1 cellular context compared by ENCODE assay signal in the genomic region with DNA sequence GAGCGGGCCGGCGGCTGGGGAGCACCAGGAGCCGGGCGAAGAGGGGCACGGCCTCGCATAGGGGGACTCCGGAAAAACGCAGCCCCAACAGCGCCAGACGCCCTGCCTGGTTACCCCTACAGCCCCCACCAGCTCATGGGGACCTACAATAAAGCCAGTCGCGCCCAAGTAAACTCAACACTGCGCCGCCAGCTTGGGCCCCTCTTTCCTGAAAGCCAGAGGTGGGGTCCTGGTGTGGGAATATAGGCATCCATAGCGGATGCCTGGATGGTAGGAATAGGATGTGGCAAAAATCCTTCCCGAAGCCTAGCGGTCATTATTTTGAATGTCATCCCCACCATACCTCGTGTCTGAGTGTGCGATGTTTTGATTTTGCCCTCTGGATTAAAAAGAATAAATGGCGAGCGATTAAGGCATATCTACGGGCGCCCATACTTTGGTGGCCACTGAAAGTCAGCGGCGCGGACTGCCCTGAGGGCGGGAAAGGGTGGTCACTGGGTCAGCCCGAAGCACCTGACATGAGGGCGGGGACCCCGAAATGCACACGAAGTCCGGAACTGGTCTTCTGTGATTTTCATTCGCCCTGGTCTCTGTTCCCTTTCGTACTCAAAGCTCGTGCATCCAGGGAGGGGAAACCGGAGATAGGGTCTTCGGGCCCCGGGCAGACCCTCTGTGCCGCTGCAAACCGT.
TF ChIP-seq lines count a peak whose summit lies in the region.

A gene with protein sequence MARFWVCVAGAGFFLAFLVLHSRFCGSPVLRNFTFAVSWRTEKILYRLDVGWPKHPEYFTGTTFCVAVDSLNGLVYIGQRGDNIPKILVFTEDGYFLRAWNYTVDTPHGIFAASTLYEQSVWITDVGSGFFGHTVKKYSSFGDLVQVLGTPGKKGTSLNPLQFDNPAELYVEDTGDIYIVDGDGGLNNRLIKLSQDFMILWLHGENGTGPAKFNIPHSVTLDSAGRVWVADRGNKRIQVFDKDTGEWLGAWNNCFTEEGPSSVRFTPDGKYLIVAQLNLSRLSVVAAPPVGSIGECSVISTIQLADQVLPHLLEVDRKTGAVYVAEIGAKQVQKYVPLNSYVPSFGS (plus strand): TSS at position 577 of the 689 bp plus-strand sequence. CDS start 184 bp downstream, outside the sequence.
A gene (minus strand): TSS at position 210 of the 689 bp plus-strand sequence. CDS start 847 bp downstream, outside the sequence.

TF ChIP-seq in HepG2, 621 proteins besides CTCF, POLR2A, EP300 and RAD21 (continued from another document and continues in another):
- TF ChIP-seq, protein P1, sequence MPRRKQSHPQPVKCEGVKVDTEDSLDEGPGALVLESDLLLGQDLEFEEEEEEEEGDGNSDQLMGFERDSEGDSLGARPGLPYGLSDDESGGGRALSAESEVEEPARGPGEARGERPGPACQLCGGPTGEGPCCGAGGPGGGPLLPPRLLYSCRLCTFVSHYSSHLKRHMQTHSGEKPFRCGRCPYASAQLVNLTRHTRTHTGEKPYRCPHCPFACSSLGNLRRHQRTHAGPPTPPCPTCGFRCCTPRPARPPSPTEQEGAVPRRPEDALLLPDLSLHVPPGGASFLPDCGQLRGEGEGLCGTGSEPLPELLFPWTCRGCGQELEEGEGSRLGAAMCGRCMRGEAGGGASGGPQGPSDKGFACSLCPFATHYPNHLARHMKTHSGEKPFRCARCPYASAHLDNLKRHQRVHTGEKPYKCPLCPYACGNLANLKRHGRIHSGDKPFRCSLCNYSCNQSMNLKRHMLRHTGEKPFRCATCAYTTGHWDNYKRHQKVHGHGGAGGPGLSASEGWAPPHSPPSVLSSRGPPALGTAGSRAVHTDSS (CRISPR knock-in tag; conservative IDR thresholded peaks at IDR 0.05): no peak
- TF ChIP-seq HOXA5 (CRISPR knock-in tag; IDR thresholded peaks at IDR 0.05): 0 out of 2 replicates have a peak, but pooled peaks have one; percentile 57
- no peak; the same call in 1 of the 2 replicates for TF ChIP-seq ZNF460 (CRISPR knock-in tag; IDR thresholded peaks at IDR 0.05; ENCODE audit: borderline replicate concordance)
- TF ChIP-seq ZMYM2 (CRISPR knock-in tag; IDR thresholded peaks at IDR 0.05): no peak
- no peak for TF ChIP-seq ZNF10 (CRISPR knock-in tag; IDR thresholded peaks at IDR 0.05; ENCODE audit: borderline replicate concordance, low read depth)
- peak; percentile 72; the same call in 1 of the 2 replicates for TF ChIP-seq DR1 (CRISPR knock-in tag; IDR thresholded peaks at IDR 0.05)
- no peak for TF ChIP-seq ZNF577 (CRISPR knock-in tag; IDR thresholded peaks at IDR 0.05; ENCODE audit: borderline replicate concordance, low read depth)
- TF ChIP-seq ZNF652 (CRISPR knock-in tag; IDR thresholded peaks at IDR 0.05; ENCODE audit: borderline replicate concordance, low read depth): peak; percentile 31; the same call in 1 of the 2 replicates
- no peak for TF ChIP-seq ZNF644 (CRISPR knock-in tag; IDR thresholded peaks at IDR 0.05; ENCODE audit: low read depth)
- TF ChIP-seq MYNN (CRISPR knock-in tag; IDR thresholded peaks at IDR 0.05; ENCODE audit: low read depth): no peak
- TF ChIP-seq NR3C1 (CRISPR knock-in tag; IDR thresholded peaks at IDR 0.05): no peak
- no peak for TF ChIP-seq RFX3 (CRISPR knock-in tag; IDR thresholded peaks at IDR 0.05)
- TF ChIP-seq, protein P2, sequence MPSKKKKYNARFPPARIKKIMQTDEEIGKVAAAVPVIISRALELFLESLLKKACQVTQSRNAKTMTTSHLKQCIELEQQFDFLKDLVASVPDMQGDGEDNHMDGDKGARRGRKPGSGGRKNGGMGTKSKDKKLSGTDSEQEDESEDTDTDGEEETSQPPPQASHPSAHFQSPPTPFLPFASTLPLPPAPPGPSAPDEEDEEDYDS (CRISPR knock-in tag; IDR thresholded peaks at IDR 0.05): 0 out of 2 replicates have a peak, but pooled peaks have one; percentile 22
- no peak for TF ChIP-seq ZNF839 (CRISPR knock-in tag; IDR thresholded peaks at IDR 0.05; ENCODE audit: borderline replicate concordance)
- TF ChIP-seq ZNF350 (CRISPR knock-in tag; IDR thresholded peaks at IDR 0.05; ENCODE audit: borderline replicate concordance, low read depth): peak; percentile 79
- no peak for TF ChIP-seq ZNF468 (CRISPR knock-in tag; IDR thresholded peaks at IDR 0.05)
- peak; percentile 22; the same call in 1 of the 2 replicates for TF ChIP-seq ZNF143 (CRISPR knock-in tag; IDR thresholded peaks at IDR 0.05)
- no peak for TF ChIP-seq JUND (CRISPR knock-in tag; IDR thresholded peaks at IDR 0.05)
- TF ChIP-seq ZFP62 (CRISPR knock-in tag; IDR thresholded peaks at IDR 0.05): no peak
- peak; percentile 68 for TF ChIP-seq HNRNPLL (IDR thresholded peaks at IDR 0.05; ENCODE audit: low read depth, low read length, poor library complexity, severe bottlenecking)
- TF ChIP-seq, protein P3, sequence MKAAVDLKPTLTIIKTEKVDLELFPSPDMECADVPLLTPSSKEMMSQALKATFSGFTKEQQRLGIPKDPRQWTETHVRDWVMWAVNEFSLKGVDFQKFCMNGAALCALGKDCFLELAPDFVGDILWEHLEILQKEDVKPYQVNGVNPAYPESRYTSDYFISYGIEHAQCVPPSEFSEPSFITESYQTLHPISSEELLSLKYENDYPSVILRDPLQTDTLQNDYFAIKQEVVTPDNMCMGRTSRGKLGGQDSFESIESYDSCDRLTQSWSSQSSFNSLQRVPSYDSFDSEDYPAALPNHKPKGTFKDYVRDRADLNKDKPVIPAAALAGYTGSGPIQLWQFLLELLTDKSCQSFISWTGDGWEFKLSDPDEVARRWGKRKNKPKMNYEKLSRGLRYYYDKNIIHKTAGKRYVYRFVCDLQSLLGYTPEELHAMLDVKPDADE (CRISPR knock-in tag; IDR thresholded peaks at IDR 0.05): 0 out of 2 replicates have a peak, but pooled peaks have one; percentile 36
- peak; percentile 29 for TF ChIP-seq IKZF4 (CRISPR knock-in tag; IDR thresholded peaks at IDR 0.05; ENCODE audit: borderline replicate concordance, low read depth, not compliant biosample characterization)
- TF ChIP-seq FOXK1 (CRISPR knock-in tag; IDR thresholded peaks at IDR 0.05; ENCODE audit: borderline replicate concordance, low read depth): peak; percentile 47; the same call in 1 of the 2 replicates
- TF ChIP-seq, protein P4, sequence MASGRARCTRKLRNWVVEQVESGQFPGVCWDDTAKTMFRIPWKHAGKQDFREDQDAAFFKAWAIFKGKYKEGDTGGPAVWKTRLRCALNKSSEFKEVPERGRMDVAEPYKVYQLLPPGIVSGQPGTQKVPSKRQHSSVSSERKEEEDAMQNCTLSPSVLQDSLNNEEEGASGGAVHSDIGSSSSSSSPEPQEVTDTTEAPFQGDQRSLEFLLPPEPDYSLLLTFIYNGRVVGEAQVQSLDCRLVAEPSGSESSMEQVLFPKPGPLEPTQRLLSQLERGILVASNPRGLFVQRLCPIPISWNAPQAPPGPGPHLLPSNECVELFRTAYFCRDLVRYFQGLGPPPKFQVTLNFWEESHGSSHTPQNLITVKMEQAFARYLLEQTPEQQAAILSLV (CRISPR knock-in tag; IDR thresholded peaks at IDR 0.05; ENCODE audit: borderline replicate concordance): 0 out of 2 replicates have a peak, but pooled peaks have one; percentile 31
- TF ChIP-seq, protein P5, sequence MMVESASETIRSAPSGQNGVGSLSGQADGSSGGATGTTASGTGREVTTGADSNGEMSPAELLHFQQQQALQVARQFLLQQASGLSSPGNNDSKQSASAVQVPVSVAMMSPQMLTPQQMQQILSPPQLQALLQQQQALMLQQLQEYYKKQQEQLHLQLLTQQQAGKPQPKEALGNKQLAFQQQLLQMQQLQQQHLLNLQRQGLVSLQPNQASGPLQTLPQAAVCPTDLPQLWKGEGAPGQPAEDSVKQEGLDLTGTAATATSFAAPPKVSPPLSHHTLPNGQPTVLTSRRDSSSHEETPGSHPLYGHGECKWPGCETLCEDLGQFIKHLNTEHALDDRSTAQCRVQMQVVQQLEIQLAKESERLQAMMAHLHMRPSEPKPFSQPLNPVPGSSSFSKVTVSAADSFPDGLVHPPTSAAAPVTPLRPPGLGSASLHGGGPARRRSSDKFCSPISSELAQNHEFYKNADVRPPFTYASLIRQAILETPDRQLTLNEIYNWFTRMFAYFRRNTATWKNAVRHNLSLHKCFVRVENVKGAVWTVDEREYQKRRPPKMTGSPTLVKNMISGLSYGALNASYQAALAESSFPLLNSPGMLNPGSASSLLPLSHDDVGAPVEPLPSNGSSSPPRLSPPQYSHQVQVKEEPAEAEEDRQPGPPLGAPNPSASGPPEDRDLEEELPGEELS (CRISPR knock-in tag; IDR thresholded peaks at IDR 0.05): no peak; the same call in 1 of the 2 replicates
- peak; percentile 12; the same call in 1 of the 2 replicates for TF ChIP-seq ZNF331 (CRISPR knock-in tag; IDR thresholded peaks at IDR 0.05)
- TF ChIP-seq ZNF138 (CRISPR knock-in tag; IDR thresholded peaks at IDR 0.05; ENCODE audit: low read depth): 0 out of 2 replicates have a peak, but pooled peaks have one; percentile 57
- TF ChIP-seq ZNF430 (CRISPR knock-in tag; IDR thresholded peaks at IDR 0.05): no peak; the same call in 1 of the 2 replicates
- peak; percentile 97 for TF ChIP-seq ASH2L (IDR thresholded peaks at IDR 0.05; ENCODE audit: insufficient read length, low read depth, low read length)
- TF ChIP-seq, protein P6, sequence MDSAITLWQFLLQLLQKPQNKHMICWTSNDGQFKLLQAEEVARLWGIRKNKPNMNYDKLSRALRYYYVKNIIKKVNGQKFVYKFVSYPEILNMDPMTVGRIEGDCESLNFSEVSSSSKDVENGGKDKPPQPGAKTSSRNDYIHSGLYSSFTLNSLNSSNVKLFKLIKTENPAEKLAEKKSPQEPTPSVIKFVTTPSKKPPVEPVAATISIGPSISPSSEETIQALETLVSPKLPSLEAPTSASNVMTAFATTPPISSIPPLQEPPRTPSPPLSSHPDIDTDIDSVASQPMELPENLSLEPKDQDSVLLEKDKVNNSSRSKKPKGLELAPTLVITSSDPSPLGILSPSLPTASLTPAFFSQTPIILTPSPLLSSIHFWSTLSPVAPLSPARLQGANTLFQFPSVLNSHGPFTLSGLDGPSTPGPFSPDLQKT (CRISPR knock-in tag; IDR thresholded peaks at IDR 0.05; ENCODE audit: borderline replicate concordance): no peak
- TF ChIP-seq CCAR2 (optimal IDR thresholded peaks at IDR 0.05; ENCODE audit: low read depth, low read length): no peak
- TF ChIP-seq PHB2 (IDR thresholded peaks at IDR 0.05; ENCODE audit: partially characterized antibody): no peak
- TF ChIP-seq, protein P7, sequence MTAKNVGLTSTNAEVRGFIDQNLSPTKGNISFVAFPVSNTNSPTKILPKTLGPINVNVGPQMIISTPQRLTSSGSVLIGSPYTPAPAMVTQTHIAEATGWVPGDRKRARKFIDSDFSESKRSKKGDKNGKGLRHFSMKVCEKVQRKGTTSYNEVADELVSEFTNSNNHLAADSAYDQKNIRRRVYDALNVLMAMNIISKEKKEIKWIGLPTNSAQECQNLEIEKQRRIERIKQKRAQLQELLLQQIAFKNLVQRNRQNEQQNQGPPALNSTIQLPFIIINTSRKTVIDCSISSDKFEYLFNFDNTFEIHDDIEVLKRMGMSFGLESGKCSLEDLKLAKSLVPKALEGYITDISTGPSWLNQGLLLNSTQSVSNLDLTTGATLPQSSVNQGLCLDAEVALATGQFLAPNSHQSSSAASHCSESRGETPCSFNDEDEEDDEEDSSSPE (CRISPR knock-in tag; IDR thresholded peaks at IDR 0.05): peak; percentile 96
- TF ChIP-seq, protein P8, sequence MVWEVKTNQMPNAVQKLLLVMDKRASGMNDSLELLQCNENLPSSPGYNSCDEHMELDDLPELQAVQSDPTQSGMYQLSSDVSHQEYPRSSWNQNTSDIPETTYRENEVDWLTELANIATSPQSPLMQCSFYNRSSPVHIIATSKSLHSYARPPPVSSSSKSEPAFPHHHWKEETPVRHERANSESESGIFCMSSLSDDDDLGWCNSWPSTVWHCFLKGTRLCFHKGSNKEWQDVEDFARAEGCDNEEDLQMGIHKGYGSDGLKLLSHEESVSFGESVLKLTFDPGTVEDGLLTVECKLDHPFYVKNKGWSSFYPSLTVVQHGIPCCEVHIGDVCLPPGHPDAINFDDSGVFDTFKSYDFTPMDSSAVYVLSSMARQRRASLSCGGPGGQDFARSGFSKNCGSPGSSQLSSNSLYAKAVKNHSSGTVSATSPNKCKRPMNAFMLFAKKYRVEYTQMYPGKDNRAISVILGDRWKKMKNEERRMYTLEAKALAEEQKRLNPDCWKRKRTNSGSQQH (CRISPR knock-in tag; IDR thresholded peaks at IDR 0.05; ENCODE audit: low read depth): peak; percentile 68
- TF ChIP-seq RBM39 (IDR thresholded peaks at IDR 0.05; ENCODE audit: low read depth, low read length, poor library complexity, severe bottlenecking): peak; percentile 54
- TF ChIP-seq GABPB1 (CRISPR knock-in tag; IDR thresholded peaks at IDR 0.05): peak; percentile 88
- TF ChIP-seq RBFOX2 (IDR thresholded peaks at IDR 0.05; ENCODE audit: low read depth, low read length): peak; percentile 35
- TF ChIP-seq, protein P9, sequence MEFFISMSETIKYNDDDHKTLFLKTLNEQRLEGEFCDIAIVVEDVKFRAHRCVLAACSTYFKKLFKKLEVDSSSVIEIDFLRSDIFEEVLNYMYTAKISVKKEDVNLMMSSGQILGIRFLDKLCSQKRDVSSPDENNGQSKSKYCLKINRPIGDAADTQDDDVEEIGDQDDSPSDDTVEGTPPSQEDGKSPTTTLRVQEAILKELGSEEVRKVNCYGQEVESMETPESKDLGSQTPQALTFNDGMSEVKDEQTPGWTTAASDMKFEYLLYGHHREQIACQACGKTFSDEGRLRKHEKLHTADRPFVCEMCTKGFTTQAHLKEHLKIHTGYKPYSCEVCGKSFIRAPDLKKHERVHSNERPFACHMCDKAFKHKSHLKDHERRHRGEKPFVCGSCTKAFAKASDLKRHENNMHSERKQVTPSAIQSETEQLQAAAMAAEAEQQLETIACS (CRISPR knock-in tag; IDR thresholded peaks at IDR 0.05): 0 out of 2 replicates have a peak, but pooled peaks have one; percentile 34
- no peak for TF ChIP-seq EEA1 (CRISPR knock-in tag; IDR thresholded peaks at IDR 0.05; ENCODE audit: borderline replicate concordance)
- TF ChIP-seq ZNF556 (CRISPR knock-in tag; IDR thresholded peaks at IDR 0.05; ENCODE audit: borderline replicate concordance): peak; percentile 44; the same call in 1 of the 2 replicates
- TF ChIP-seq, protein P10, sequence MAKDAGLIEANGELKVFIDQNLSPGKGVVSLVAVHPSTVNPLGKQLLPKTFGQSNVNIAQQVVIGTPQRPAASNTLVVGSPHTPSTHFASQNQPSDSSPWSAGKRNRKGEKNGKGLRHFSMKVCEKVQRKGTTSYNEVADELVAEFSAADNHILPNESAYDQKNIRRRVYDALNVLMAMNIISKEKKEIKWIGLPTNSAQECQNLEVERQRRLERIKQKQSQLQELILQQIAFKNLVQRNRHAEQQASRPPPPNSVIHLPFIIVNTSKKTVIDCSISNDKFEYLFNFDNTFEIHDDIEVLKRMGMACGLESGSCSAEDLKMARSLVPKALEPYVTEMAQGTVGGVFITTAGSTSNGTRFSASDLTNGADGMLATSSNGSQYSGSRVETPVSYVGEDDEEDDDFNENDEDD (CRISPR knock-in tag; IDR thresholded peaks at IDR 0.05; ENCODE audit: borderline replicate concordance): peak; percentile 98
